In the genomic region with DNA sequence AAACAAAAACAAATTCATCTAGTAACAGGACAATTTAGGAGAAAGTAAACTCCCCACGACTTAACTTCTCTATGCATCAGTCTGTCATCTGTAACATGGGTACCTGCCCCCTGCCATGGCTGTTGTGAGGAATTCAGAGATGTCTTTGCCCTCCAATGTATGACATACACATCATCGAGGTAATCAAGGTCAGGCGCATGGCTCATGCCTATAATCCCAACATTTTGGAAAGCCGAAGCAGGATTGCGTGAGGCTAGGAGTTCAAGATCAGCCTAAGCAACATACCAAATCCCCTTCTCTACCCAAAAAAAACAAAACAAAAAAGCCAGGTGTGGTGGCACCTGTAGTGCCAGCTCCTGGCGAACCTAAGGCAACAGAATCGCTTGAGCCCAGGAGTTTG, we compare ENCODE assay signal across 1 cellular context.
TF ChIP-seq lines count a peak whose summit lies in the region.

No MANE protein-coding gene starts in this region.

TF ChIP-seq in endothelial cell of umbilical vein, 7 proteins besides CTCF, POLR2A, EP300 and RAD21 (continued from another document):
- TF ChIP-seq, protein P1, sequence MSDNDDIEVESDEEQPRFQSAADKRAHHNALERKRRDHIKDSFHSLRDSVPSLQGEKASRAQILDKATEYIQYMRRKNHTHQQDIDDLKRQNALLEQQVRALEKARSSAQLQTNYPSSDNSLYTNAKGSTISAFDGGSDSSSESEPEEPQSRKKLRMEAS (IDR thresholded peaks at IDR 0.05; ENCODE audit: insufficient read depth, insufficient read length): no peak
- no peak for TF ChIP-seq JUN (IDR thresholded peaks at IDR 0.05; ENCODE audit: borderline replicate concordance, insufficient read depth, insufficient read length, low read depth)
- TF ChIP-seq POLR2AphosphoS5 (IDR thresholded peaks at IDR 0.05; ENCODE audit: insufficient read depth, low read depth, low read length): no peak
- TF ChIP-seq FOS (IDR thresholded peaks at IDR 0.05; ENCODE audit: borderline replicate concordance, insufficient read depth, low read length): no peak
- no peak for TF ChIP-seq GATA2 (IDR thresholded peaks at IDR 0.05; ENCODE audit: insufficient read depth, insufficient read length, low read depth, low read length)
- no peak for TF ChIP-seq EZH2 (IDR thresholded peaks at IDR 0.05; ENCODE audit: borderline replicate concordance, low read depth, low read length, severe bottlenecking)
